Comparison of ENCODE assay signal across 31 cellular contexts in genomic region chr7:88253640-88254039, GRCh38. TPM values are rescaled to one million over a fixed set of nuclear protein-coding genes. Genes with fewer than 3 reads are reported as not detected.
"Had no signal": no experiment of that assay in that cellular context is flagged by ENCODE, and none has a peak within 500 bp of the region (broad histone marks: within the 10 kb centered on the region; RNA-seq: fewer than 3 reads in every experiment).

No MANE protein-coding gene starts in this region.

- H3K4me3 ChIP-seq: ascending aorta, coronary artery, dorsolateral prefrontal cortex, esophagus squamous epithelium, gastroesophageal sphincter, heart right ventricle had no signal

- H3K4me3 Mint-ChIP-seq: activated B cell treated with CpG ODN at 0.5 μM for 24 hours; activated CD4-positive, alpha-beta memory T cell treated with anti-CD3 and anti-CD28 coated beads for 36 hours; activated CD8-positive, alpha-beta memory T cell treated with anti-CD3 and anti-CD28 coated beads, Interleukin-2, amount 10 ng/mL, durations not matched to agents 7 days and 5 days; activated CD8-positive, alpha-beta T cell treated with anti-CD3 and anti-CD28 coated beads, Interleukin-2, amount 10 ng/mL, durations not matched to agents 7 days and 5 days; activated naive CD4-positive, alpha-beta T cell treated with anti-CD3 and anti-CD28 coated beads, Interleukin-2, amount 10 ng/mL, durations not matched to agents 7 days and 5 days; activated naive CD8-positive, alpha-beta T cell treated with anti-CD3 and anti-CD28 coated beads, Interleukin-2, amount 10 ng/mL, durations not matched to agents 7 days and 5 days; activated T-cell treated with anti-CD3 and anti-CD28 coated beads, Interleukin-2, amount 50 U/mL, for 72 hours; brain; central memory CD8-positive, alpha-beta T cell; dendritic cell treated with granulocyte-macrophage colony-stimulating factor and Interleukin-4, amounts not matched to agents 40 ng/mL and 50 ng/mL, for 4 days; effector memory CD8-positive, alpha-beta T cell; T-helper 17 cell; T-helper 2 cell treated with Interferon-gamma antibody and Interleukin-4, amounts not matched to agents 5 μg/mL and 100 μg/mL, for 36 hours had no signal

- H3K27me3 ChIP-seq: ascending aorta, dorsolateral prefrontal cortex, esophagus squamous epithelium, gastroesophageal sphincter, heart right ventricle had no signal

- DNase-seq: activated B cell treated with CpG ODN at 0.5 μM for 24 hours; activated CD4-positive, alpha-beta memory T cell treated with anti-CD3 and anti-CD28 coated beads for 36 hours; activated CD4-positive, alpha-beta T cell treated with anti-CD3 and anti-CD28 coated beads for 48 hours; activated CD8-positive, alpha-beta memory T cell treated with anti-CD3 and anti-CD28 coated beads, Interleukin-2, amount 10 ng/mL, durations not matched to agents 7 days and 5 days; activated CD8-positive, alpha-beta memory T cell treated with anti-CD3 and anti-CD28 coated beads, Interleukin-2, amount 50 U/mL, for 4 hours; activated CD8-positive, alpha-beta T cell treated with anti-CD3 and anti-CD28 coated beads, Interleukin-2, amount 10 ng/mL, durations not matched to agents 7 days and 5 days; activated gamma-delta T cell; activated naive CD4-positive, alpha-beta T cell; activated naive CD4-positive, alpha-beta T cell treated with anti-CD3 and anti-CD28 coated beads, Interleukin-2, amount 10 ng/mL, durations not matched to agents 7 days and 5 days; activated naive CD8-positive, alpha-beta T cell treated with anti-CD3 and anti-CD28 coated beads, Interleukin-2, amount 10 ng/mL, durations not matched to agents 7 days and 5 days; activated T-cell treated with anti-CD3 and anti-CD28 coated beads, Interleukin-2, amount 50 U/mL, for 1 hour; activated T-cell treated with anti-CD3 and anti-CD28 coated beads, Interleukin-2, amount 50 U/mL, for 72 hours; dorsolateral prefrontal cortex; effector memory CD8-positive, alpha-beta T cell; esophagus squamous epithelium; foreskin melanocyte; heart right ventricle; T-helper 1 cell; T-helper 17 cell; T1000; WERI-Rb-1 had no signal

- H3K36me3 ChIP-seq: ascending aorta, esophagus squamous epithelium, gastroesophageal sphincter, heart right ventricle, WERI-Rb-1 had no signal

- H3K4me1 ChIP-seq: ascending aorta, esophagus squamous epithelium, gastroesophageal sphincter, heart right ventricle had no signal

- H3K4me1 Mint-ChIP-seq: activated B cell treated with CpG ODN at 0.5 μM for 24 hours; activated CD8-positive, alpha-beta memory T cell treated with anti-CD3 and anti-CD28 coated beads, Interleukin-2, amount 10 ng/mL, durations not matched to agents 7 days and 5 days; activated naive CD4-positive, alpha-beta T cell treated with anti-CD3 and anti-CD28 coated beads, Interleukin-2, amount 10 ng/mL, durations not matched to agents 7 days and 5 days; activated naive CD8-positive, alpha-beta T cell treated with anti-CD3 and anti-CD28 coated beads, Interleukin-2, amount 10 ng/mL, durations not matched to agents 7 days and 5 days; brain; central memory CD8-positive, alpha-beta T cell; T-helper 17 cell had no signal

- H3K36me3 Mint-ChIP-seq: activated CD4-positive, alpha-beta memory T cell treated with anti-CD3 and anti-CD28 coated beads for 36 hours; activated CD8-positive, alpha-beta memory T cell treated with anti-CD3 and anti-CD28 coated beads, Interleukin-2, amount 10 ng/mL, durations not matched to agents 7 days and 5 days; activated naive CD4-positive, alpha-beta T cell treated with anti-CD3 and anti-CD28 coated beads, Interleukin-2, amount 10 ng/mL, durations not matched to agents 7 days and 5 days; activated naive CD8-positive, alpha-beta T cell treated with anti-CD3 and anti-CD28 coated beads, Interleukin-2, amount 10 ng/mL, durations not matched to agents 7 days and 5 days; brain had no signal

- H3K27ac ChIP-seq: ascending aorta, coronary artery, dorsolateral prefrontal cortex, esophagus squamous epithelium, gastroesophageal sphincter, heart right ventricle, WERI-Rb-1 had no signal

- H3K27me3 Mint-ChIP-seq: activated CD8-positive, alpha-beta memory T cell treated with anti-CD3 and anti-CD28 coated beads, Interleukin-2, amount 10 ng/mL, durations not matched to agents 7 days and 5 days; activated naive CD4-positive, alpha-beta T cell treated with anti-CD3 and anti-CD28 coated beads, Interleukin-2, amount 10 ng/mL, durations not matched to agents 7 days and 5 days; dendritic cell treated with granulocyte-macrophage colony-stimulating factor and Interleukin-4, amounts not matched to agents 40 ng/mL and 50 ng/mL, for 4 days had no signal

- H3K27ac Mint-ChIP-seq: activated B cell treated with CpG ODN at 0.5 μM for 24 hours; activated CD4-positive, alpha-beta memory T cell treated with anti-CD3 and anti-CD28 coated beads for 36 hours; activated CD8-positive, alpha-beta memory T cell treated with anti-CD3 and anti-CD28 coated beads, Interleukin-2, amount 10 ng/mL, durations not matched to agents 7 days and 5 days; activated CD8-positive, alpha-beta T cell treated with anti-CD3 and anti-CD28 coated beads, Interleukin-2, amount 10 ng/mL, durations not matched to agents 7 days and 5 days; activated naive CD4-positive, alpha-beta T cell treated with anti-CD3 and anti-CD28 coated beads, Interleukin-2, amount 10 ng/mL, durations not matched to agents 7 days and 5 days; activated naive CD4-positive, alpha-beta T cell treated with anti-CD3 and anti-CD28 coated beads, Interleukin-2, amount 50 U/mL, for 72 hours; activated naive CD8-positive, alpha-beta T cell treated with anti-CD3 and anti-CD28 coated beads, Interleukin-2, amount 10 ng/mL, durations not matched to agents 7 days and 5 days; brain; dendritic cell treated with granulocyte-macrophage colony-stimulating factor and Interleukin-4, amounts not matched to agents 40 ng/mL and 50 ng/mL, for 4 days; effector memory CD8-positive, alpha-beta T cell; T-helper 17 cell; T-helper 2 cell treated with Interferon-gamma antibody and Interleukin-4, amounts not matched to agents 5 μg/mL and 100 μg/mL, for 36 hours had no signal

RNA-seq across cellular contexts. Expression of gene STEAP4, which starts 53.1 kb away (rescaled TPM):
- total RNA-seq: activated CD4-positive, alpha-beta memory T cell treated with anti-CD3 and anti-CD28 coated beads for 36 hours; activated CD8-positive, alpha-beta memory T cell treated with anti-CD3 and anti-CD28 coated beads for 36 hours; activated CD8-positive, alpha-beta T cell treated with anti-CD3 and anti-CD28 coated beads, Interleukin-2, amount 10 ng/mL, durations not matched to agents 7 days and 5 days; activated naive CD4-positive, alpha-beta T cell treated with anti-CD3 and anti-CD28 coated beads, Interleukin-2, amount 50 U/mL, for 72 hours; activated naive CD8-positive, alpha-beta T cell treated with anti-CD3 and anti-CD28 coated beads, Interleukin-2, amount 10 ng/mL, durations not matched to agents 7 days and 5 days; activated T-cell treated with anti-CD3 and anti-CD28 coated beads, Interleukin-2, amount 50 U/mL, for 72 hours; glomerular endothelial cell had no signal
